In genomic region chr3:144429719-144430121, GRCh38 we compare ENCODE assay signal across 1 cellular context.
TF ChIP-seq lines count a peak whose summit lies in the region.

No MANE protein-coding gene starts in this region.

TF ChIP-seq in GM23338, 12 proteins besides CTCF, POLR2A, EP300 and RAD21 (continued from another document):
- no peak for TF ChIP-seq JUNB (IDR thresholded peaks at IDR 0.05; ENCODE audit: unreplicated experiment)
- no peak for TF ChIP-seq POLR2AphosphoS5 (IDR thresholded peaks at IDR 0.05; ENCODE audit: low read depth)
- TF ChIP-seq EZH2phosphoT487 (IDR thresholded peaks at IDR 0.05; ENCODE audit: unreplicated experiment): no peak
- TF ChIP-seq ZNF114 (CRISPR knock-in tag; IDR thresholded peaks at IDR 0.05): no peak
